In the genomic region with DNA sequence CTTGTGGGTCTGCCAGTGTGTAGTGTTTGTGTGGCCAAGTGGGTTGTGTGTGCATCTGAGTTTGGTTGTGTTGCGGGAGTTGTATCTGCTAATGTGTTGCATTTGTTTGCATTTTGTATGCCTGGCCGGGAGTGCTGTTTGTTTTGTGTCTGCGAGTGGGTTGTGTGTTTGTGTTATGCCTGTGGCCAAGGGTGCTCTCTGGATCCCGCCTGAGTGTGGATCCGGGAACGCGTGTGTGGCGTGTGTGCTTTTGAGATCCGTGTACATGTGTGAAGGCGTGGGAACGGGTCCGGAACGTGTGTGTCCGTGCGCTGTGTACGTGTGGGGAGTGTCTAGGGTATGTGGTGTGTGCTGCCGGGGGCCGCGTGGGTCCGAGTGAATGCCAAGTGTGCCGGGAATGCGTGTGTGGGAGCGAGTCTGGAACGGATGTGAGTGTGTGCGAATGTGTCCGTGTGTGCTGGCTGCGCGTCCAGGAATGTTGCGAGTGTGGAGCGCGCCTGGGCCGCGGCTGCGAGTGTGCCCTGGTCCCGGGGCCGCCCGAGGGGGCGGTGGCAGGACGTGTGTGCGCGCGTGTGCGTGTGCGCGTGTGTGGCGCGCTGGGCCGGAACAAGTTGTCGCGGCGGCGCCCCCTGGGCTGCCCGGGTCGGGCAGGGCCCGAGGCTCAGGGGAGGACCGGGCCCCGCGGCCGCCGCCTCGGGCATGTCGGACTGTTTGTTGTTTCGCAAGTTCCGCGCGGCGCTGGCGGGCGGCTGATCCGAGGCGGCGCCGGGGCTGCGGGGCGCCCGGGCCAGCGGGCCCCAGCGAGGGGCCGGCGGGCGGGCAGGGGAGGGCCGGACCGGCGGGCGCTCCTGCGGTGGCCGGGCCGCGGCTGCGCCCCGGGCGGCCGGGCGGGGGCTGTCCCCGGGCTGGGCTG, we compare ENCODE assay signal across 1 cellular context.
TF ChIP-seq lines count a peak whose summit lies in the region.

No MANE protein-coding gene starts in this region.

TF ChIP-seq in HepG2, 621 proteins besides CTCF, POLR2A, EP300 and RAD21 (continued from another document and continues in another):
- TF ChIP-seq, protein P1, sequence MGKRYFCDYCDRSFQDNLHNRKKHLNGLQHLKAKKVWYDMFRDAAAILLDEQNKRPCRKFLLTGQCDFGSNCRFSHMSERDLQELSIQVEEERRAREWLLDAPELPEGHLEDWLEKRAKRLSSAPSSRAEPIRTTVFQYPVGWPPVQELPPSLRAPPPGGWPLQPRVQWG (CRISPR knock-in tag; IDR thresholded peaks at IDR 0.05; ENCODE audit: borderline replicate concordance, low read depth), result no peak
- TF ChIP-seq ZNF282 (IDR thresholded peaks at IDR 0.05; ENCODE audit: partially characterized antibody), result no peak
- TF ChIP-seq ZNF737 (CRISPR knock-in tag; IDR thresholded peaks at IDR 0.05; ENCODE audit: borderline replicate concordance), result no peak
- TF ChIP-seq, protein P2, sequence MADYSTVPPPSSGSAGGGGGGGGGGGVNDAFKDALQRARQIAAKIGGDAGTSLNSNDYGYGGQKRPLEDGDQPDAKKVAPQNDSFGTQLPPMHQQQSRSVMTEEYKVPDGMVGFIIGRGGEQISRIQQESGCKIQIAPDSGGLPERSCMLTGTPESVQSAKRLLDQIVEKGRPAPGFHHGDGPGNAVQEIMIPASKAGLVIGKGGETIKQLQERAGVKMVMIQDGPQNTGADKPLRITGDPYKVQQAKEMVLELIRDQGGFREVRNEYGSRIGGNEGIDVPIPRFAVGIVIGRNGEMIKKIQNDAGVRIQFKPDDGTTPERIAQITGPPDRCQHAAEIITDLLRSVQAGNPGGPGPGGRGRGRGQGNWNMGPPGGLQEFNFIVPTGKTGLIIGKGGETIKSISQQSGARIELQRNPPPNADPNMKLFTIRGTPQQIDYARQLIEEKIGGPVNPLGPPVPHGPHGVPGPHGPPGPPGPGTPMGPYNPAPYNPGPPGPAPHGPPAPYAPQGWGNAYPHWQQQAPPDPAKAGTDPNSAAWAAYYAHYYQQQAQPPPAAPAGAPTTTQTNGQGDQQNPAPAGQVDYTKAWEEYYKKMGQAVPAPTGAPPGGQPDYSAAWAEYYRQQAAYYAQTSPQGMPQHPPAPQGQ (CRISPR knock-in tag; IDR thresholded peaks at IDR 0.05; ENCODE audit: borderline replicate concordance), result no peak
- TF ChIP-seq ZNF24 (IDR thresholded peaks at IDR 0.05), result no peak
- TF ChIP-seq EZH2 (conservative IDR thresholded peaks at IDR 0.05; ENCODE audit: low read depth, low read length), result no peak
- no peak; the same call in 1 of the 2 replicates for TF ChIP-seq NR0B2 (CRISPR knock-in tag; IDR thresholded peaks at IDR 0.05)
- TF ChIP-seq TBP (CRISPR knock-in tag; IDR thresholded peaks at IDR 0.05), result no peak
- peak; percentile 75; the same call in 1 of the 2 replicates for TF ChIP-seq ZNF776 (CRISPR knock-in tag; IDR thresholded peaks at IDR 0.05)
- TF ChIP-seq, protein P3, sequence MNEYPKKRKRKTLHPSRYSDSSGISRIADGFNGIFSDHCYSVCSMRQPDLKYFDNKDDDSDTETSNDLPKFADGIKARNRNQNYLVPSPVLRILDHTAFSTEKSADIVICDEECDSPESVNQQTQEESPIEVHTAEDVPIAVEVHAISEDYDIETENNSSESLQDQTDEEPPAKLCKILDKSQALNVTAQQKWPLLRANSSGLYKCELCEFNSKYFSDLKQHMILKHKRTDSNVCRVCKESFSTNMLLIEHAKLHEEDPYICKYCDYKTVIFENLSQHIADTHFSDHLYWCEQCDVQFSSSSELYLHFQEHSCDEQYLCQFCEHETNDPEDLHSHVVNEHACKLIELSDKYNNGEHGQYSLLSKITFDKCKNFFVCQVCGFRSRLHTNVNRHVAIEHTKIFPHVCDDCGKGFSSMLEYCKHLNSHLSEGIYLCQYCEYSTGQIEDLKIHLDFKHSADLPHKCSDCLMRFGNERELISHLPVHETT (CRISPR knock-in tag; conservative IDR thresholded peaks at IDR 0.05), result no peak
- TF ChIP-seq TCF7 (IDR thresholded peaks at IDR 0.05; ENCODE audit: low read depth), result no peak
- no peak for TF ChIP-seq ZNF296 (CRISPR knock-in tag; conservative IDR thresholded peaks at IDR 0.05)
- peak; percentile 72 for TF ChIP-seq MAX (IDR thresholded peaks at IDR 0.05)
- TF ChIP-seq TSC22D2 (CRISPR knock-in tag; IDR thresholded peaks at IDR 0.05; ENCODE audit: borderline replicate concordance), result no peak
- TF ChIP-seq ZBTB42 (CRISPR knock-in tag; IDR thresholded peaks at IDR 0.05), result no peak
- TF ChIP-seq ZNF747 (CRISPR knock-in tag; IDR thresholded peaks at IDR 0.05; ENCODE audit: borderline replicate concordance), result no peak
- peak; percentile 13; the same call in 1 of the 2 replicates for TF ChIP-seq RBFOX2 (IDR thresholded peaks at IDR 0.05; ENCODE audit: low read depth, low read length)
- TF ChIP-seq ZNF256 (CRISPR knock-in tag; conservative IDR thresholded peaks at IDR 0.05), result no peak
- 0 out of 2 replicates have a peak, but pooled peaks have one; percentile 20 for TF ChIP-seq ZNF232 (CRISPR knock-in tag; IDR thresholded peaks at IDR 0.05; ENCODE audit: borderline replicate concordance)
- TF ChIP-seq IKZF1 (IDR thresholded peaks at IDR 0.05), result no peak
- TF ChIP-seq ZNF598 (CRISPR knock-in tag; IDR thresholded peaks at IDR 0.05; ENCODE audit: borderline replicate concordance), result peak; percentile 49; the same call in 1 of the 2 replicates
- no peak for TF ChIP-seq CHD4 (IDR thresholded peaks at IDR 0.05; ENCODE audit: borderline replicate concordance, low read length)
- no peak for TF ChIP-seq HNRNPL (IDR thresholded peaks at IDR 0.05; ENCODE audit: low read depth, low read length)
- TF ChIP-seq, protein P4, sequence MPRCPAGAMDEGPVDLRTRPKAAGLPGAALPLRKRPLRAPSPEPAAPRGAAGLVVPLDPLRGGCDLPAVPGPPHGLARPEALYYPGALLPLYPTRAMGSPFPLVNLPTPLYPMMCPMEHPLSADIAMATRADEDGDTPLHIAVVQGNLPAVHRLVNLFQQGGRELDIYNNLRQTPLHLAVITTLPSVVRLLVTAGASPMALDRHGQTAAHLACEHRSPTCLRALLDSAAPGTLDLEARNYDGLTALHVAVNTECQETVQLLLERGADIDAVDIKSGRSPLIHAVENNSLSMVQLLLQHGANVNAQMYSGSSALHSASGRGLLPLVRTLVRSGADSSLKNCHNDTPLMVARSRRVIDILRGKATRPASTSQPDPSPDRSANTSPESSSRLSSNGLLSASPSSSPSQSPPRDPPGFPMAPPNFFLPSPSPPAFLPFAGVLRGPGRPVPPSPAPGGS (CRISPR knock-in tag; IDR thresholded peaks at IDR 0.05), result peak; percentile 6; the same call in 1 of the 2 replicates
- TF ChIP-seq ZNF7 (CRISPR knock-in tag; IDR thresholded peaks at IDR 0.05), result no peak
- peak; percentile 42; the same call in 1 of the 2 replicates for TF ChIP-seq ETV5 (CRISPR knock-in tag; IDR thresholded peaks at IDR 0.05; ENCODE audit: borderline replicate concordance)
- TF ChIP-seq SIN3A (IDR thresholded peaks at IDR 0.05; ENCODE audit: borderline replicate concordance, low read depth, low read length), result no peak; the same call in 1 of the 2 replicates
- no peak for TF ChIP-seq NFYB (CRISPR knock-in tag; IDR thresholded peaks at IDR 0.05)
- no peak for TF ChIP-seq TARDBP (CRISPR knock-in tag; IDR thresholded peaks at IDR 0.05)
- no peak for TF ChIP-seq HMG20A (CRISPR knock-in tag; IDR thresholded peaks at IDR 0.05; ENCODE audit: borderline replicate concordance)
- no peak for TF ChIP-seq ZNF841 (CRISPR knock-in tag; IDR thresholded peaks at IDR 0.05; ENCODE audit: borderline replicate concordance)
- TF ChIP-seq BRCA1 (CRISPR knock-in tag; IDR thresholded peaks at IDR 0.05), result no peak
- no peak for TF ChIP-seq U2AF1 (optimal IDR thresholded peaks at IDR 0.05; ENCODE audit: low read depth, low read length)
- TF ChIP-seq MNT (IDR thresholded peaks at IDR 0.05), result peak; percentile 9; the same call in 1 of the 2 replicates
- TF ChIP-seq, protein P5, sequence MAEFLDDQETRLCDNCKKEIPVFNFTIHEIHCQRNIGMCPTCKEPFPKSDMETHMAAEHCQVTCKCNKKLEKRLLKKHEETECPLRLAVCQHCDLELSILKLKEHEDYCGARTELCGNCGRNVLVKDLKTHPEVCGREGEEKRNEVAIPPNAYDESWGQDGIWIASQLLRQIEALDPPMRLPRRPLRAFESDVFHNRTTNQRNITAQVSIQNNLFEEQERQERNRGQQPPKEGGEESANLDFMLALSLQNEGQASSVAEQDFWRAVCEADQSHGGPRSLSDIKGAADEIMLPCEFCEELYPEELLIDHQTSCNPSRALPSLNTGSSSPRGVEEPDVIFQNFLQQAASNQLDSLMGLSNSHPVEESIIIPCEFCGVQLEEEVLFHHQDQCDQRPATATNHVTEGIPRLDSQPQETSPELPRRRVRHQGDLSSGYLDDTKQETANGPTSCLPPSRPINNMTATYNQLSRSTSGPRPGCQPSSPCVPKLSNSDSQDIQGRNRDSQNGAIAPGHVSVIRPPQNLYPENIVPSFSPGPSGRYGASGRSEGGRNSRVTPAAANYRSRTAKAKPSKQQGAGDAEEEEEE (CRISPR knock-in tag; IDR thresholded peaks at IDR 0.05; ENCODE audit: borderline replicate concordance), result no peak
- TF ChIP-seq HOXA3 (CRISPR knock-in tag; IDR thresholded peaks at IDR 0.05), result no peak; the same call in 1 of the 2 replicates
- TF ChIP-seq ZNF616 (CRISPR knock-in tag; IDR thresholded peaks at IDR 0.05; ENCODE audit: low read depth), result 0 out of 2 replicates have a peak, but pooled peaks have one; percentile 23
- no peak for TF ChIP-seq RERE (CRISPR knock-in tag; IDR thresholded peaks at IDR 0.05; ENCODE audit: low read depth)
- TF ChIP-seq MXD4 (CRISPR knock-in tag; IDR thresholded peaks at IDR 0.05), result no peak
- TF ChIP-seq SRF (IDR thresholded peaks at IDR 0.05; ENCODE audit: low read depth, low read length), result no peak
- TF ChIP-seq ZNF674 (CRISPR knock-in tag; IDR thresholded peaks at IDR 0.05; ENCODE audit: low read depth), result no peak
- no peak for TF ChIP-seq ZNF276 (CRISPR knock-in tag; IDR thresholded peaks at IDR 0.05; ENCODE audit: low read depth)
